In the genomic region with DNA sequence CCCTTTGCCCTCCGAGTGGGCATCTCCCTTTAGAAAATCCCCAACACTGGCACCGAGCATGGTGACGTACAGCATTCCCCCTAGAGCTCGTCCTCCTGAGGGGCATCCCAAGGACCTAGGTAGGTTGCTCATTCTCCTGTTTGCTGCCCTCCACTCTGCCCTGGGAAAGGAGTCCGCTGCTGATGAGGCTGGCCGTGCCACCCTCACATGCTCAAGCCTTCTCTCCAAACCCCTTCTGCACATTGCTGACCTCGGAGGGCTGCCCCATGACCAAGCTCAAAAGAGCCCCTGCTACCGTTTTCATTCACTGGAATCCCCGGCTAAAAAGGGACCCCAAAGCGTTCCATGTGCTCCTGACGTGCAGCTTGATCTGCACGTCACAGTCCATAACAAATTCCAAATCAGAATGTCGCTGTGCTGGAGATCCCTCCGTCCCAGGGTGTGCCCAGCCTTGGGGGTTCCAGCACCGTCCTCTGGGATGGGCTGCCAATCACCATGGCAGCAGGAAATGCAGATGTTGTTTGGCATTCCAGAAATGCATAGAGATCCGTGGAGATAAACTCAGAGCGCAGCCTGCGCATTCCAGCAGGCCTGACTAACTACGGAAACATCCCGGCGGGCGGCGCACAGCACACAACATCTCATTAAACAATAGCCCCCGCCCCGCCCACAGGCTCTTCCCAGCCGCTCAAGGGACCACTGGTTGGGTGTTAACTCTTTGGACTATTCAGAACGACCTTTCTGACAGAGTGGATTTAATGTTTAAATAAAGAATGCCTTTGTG, we compare ENCODE assay signal across 9 cellular contexts. TPM values are rescaled to one million over a fixed set of nuclear protein-coding genes. Genes with fewer than 3 reads are reported as not detected.
DNase-seq lines count a peak whose midpoint lies in the region; TF ChIP-seq lines count a peak whose summit lies in the region.
"Had no signal": no experiment of that assay in that cellular context is flagged by ENCODE, and none has a peak within 500 bp of the region (broad histone marks: within the 10 kb centered on the region; RNA-seq: fewer than 3 reads in every experiment).

No MANE protein-coding gene starts in this region.

- H3K9me3 Mint-ChIP-seq in brain: no peaks in the 10 kb centered on the region

- peak overlapping the region; percentile 25 to 79 (median 56) for H3K27ac ChIP-seq in tibial nerve
- H3K27ac ChIP-seq: 22Rv1 had no signal

- peak in 1 of 2 donors; percentile 62 for TF ChIP-seq EP300 in tibial nerve (IDR thresholded peaks at IDR 0.05)

- WGBS in tibial nerve, 2 donors: 28 to 36% methylated on average over 25 to 27 of the region's 27 CpGs

- DNase-seq in DMS 273 (lab: John Stamatoyannopoulos, UW; ENCODE audit: unreplicated experiment): peak; percentile 17
- DNase-seq in DMS 273 treated with DMSO at 0.1 percent for 48 hours (lab: John Stamatoyannopoulos, UW): no peak
- peak; percentile 90 for DNase-seq in iPS-NIHi11 (ENCODE audit: low spot score)
- DNase-seq in tibial nerve (ENCODE audit: low spot score in 2 of 2): peak; percentile 34 to 38
- DNase-seq in NOMO-1 (lab: John Stamatoyannopoulos, UW; ENCODE audit: unreplicated experiment in 2 of 2): no peak
- DNase-seq in GM19240 (ENCODE audit: insufficient read length, low spot score): no peak
- no peak for DNase-seq in NCI-H2081 (lab: John Stamatoyannopoulos, UW)

- H3K36me3 Mint-ChIP-seq in brain: no peaks in the 10 kb centered on the region

- H3K4me3 ChIP-seq in tibial nerve: peak overlapping the region; percentile 5 to 38 (median 12)

- peaks cover 49% of the 10 kb centered on the region for H3K4me1 Mint-ChIP-seq in brain

- no peaks in the 10 kb centered on the region for H3K27me3 ChIP-seq in tibial nerve

- H3K4me3 Mint-ChIP-seq in brain: peak overlapping the region in 4 of 5 experiments; percentile 14 to 75 (median 52)

- no peaks in the 10 kb centered on the region for H3K9me3 ChIP-seq in tibial nerve

- H3K36me3 ChIP-seq in tibial nerve: peaks cover 0 to 26% (median 0%) of the 10 kb centered on the region in 3 donors

- peak overlapping the region in 3 of 5 experiments; percentile 83 to 94 (median 88) for H3K27ac Mint-ChIP-seq in brain

- no peak for TF ChIP-seq POLR2A in tibial nerve (IDR thresholded peaks at IDR 0.05)

- TF ChIP-seq CTCF in brain (conservative IDR thresholded peaks at IDR 0.05) (no peak), tibial nerve (IDR thresholded peaks at IDR 0.05) (peak in 1 of 5 experiments; percentile 6)

- peaks cover 0 to 66% (median 12%) of the 10 kb centered on the region in 4 donors for H3K4me1 ChIP-seq in tibial nerve

- H3K27me3 Mint-ChIP-seq in brain: peaks cover 3% of the 10 kb centered on the region

RNA-seq across cellular contexts. Expression of a gene that starts 26.3 kb away (rescaled TPM):
- 9.5 TPM for polyA plus RNA-seq in brain (ENCODE audit: insufficient read depth, low read depth, low replicate concordance)
- 1 to 10 TPM; 2.9 to 8.1 (median 6.3) TPM for total RNA-seq in tibial nerve

RNA-seq across cellular contexts. Expression of a gene that starts 26.3 kb away (rescaled TPM):
- 16.2 TPM for polyA plus RNA-seq in brain (ENCODE audit: insufficient read depth, low read depth, low replicate concordance)
- total RNA-seq in tibial nerve: 10 to 100 TPM; 10.2 to 13.3 (median 11.4) TPM

Comparison
In these comparisons a context has a peak if more than half of its experiments do, and no peak if none do; other contexts are left out.
1. DNase-seq: peak in DMS 273 (single experiment), iPS-NIHi11 (single experiment) and tibial nerve (2 of 2); none in DMS 273 treated with DMSO at 0.1 percent for 48 hours (single experiment), NOMO-1 (0 of 2), GM19240 (single experiment) and NCI-H2081 (0 of 2).